Comparison of ENCODE assay signal across 14 cellular contexts in the genomic region with DNA sequence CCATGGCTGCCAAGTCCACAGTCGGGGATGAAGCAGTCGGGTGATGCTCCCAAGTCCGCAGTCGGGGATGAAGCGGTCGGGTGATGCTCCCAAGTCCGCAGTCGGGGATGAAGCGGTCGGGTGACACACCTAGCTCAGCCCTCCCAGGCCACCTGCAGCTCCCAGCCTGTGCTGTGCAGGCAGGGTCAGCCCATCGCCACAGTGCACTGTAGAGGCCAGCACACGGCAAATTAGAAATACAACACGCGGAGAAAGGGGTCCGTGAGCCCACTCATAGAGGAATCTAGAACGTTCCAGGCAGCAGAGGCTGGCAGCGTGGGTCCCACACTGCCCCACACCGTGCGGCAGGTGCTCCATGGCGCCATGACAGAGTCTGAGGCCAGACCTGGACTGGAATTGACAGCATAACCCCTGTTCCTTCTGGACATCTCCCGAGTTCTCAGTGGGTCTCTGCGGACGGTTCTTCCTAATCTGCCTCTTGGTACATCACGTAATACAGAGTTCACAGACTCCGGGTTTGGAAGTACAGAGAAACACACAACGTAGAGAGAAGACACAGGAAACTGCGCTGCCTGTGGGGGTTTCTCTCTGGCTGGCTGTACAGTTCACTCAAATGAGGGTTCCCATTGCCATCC.
"Had no signal": no experiment of that assay in that cellular context is flagged by ENCODE, and none has a peak within 500 bp of the region (broad histone marks: within the 10 kb centered on the region; RNA-seq: fewer than 3 reads in every experiment).

No MANE protein-coding gene starts in this region.

- H3K27ac ChIP-seq: adrenal gland, epithelial cell of prostate, gastroesophageal sphincter, lower lobe of right lung, suprapubic skin had no signal

- ATAC-seq: gastroesophageal sphincter, lower lobe of right lung had no signal

- H3K9me3 ChIP-seq: adrenal gland, gastroesophageal sphincter, lower lobe of right lung, suprapubic skin had no signal

- H3K9me3 Mint-ChIP-seq: activated CD4-positive, alpha-beta T cell treated with anti-CD3 and anti-CD28 coated beads, Interleukin-2, amount 10 ng/mL, durations not matched to agents 7 days and 5 days; activated naive CD4-positive, alpha-beta T cell treated with anti-CD3 and anti-CD28 coated beads for 36 hours had no signal

- H3K27ac Mint-ChIP-seq: activated CD4-positive, alpha-beta T cell treated with anti-CD3 and anti-CD28 coated beads, Interleukin-2, amount 10 ng/mL, durations not matched to agents 7 days and 5 days; activated naive CD4-positive, alpha-beta T cell treated with anti-CD3 and anti-CD28 coated beads for 36 hours had no signal

- DNase-seq: activated CD4-positive, alpha-beta T cell treated with anti-CD3 and anti-CD28 coated beads, Interleukin-2, amount 10 ng/mL, durations not matched to agents 7 days and 5 days; activated naive CD4-positive, alpha-beta T cell treated with anti-CD3 and anti-CD28 coated beads for 36 hours; central memory CD4-positive, alpha-beta T cell; cortex of kidney; effector memory CD4-positive, alpha-beta T cell; midbrain; stimulated activated CD4-positive, alpha-beta T cell treated with anti-CD3 and anti-CD28 coated beads, Interleukin-2, amount 100 ng/mL, for 48 hours; stimulated activated CD8-positive, alpha-beta memory T cell treated with anti-CD3 and anti-CD28 coated beads, Interleukin-4, amount 100 ng/mL, for 48 hours; T-helper 9 cell had no signal

- H3K4me3 Mint-ChIP-seq: activated CD4-positive, alpha-beta T cell treated with anti-CD3 and anti-CD28 coated beads, Interleukin-2, amount 10 ng/mL, durations not matched to agents 7 days and 5 days; activated naive CD4-positive, alpha-beta T cell treated with anti-CD3 and anti-CD28 coated beads for 36 hours had no signal

- H3K4me3 ChIP-seq: adrenal gland, gastroesophageal sphincter, lower lobe of right lung, suprapubic skin had no signal

- H3K27me3 Mint-ChIP-seq: activated CD4-positive, alpha-beta T cell treated with anti-CD3 and anti-CD28 coated beads, Interleukin-2, amount 10 ng/mL, durations not matched to agents 7 days and 5 days had no signal

- H3K4me1 ChIP-seq: gastroesophageal sphincter had no signal

- H3K36me3 ChIP-seq: adrenal gland, gastroesophageal sphincter, lower lobe of right lung, suprapubic skin had no signal

- H3K27me3 ChIP-seq: adrenal gland had no signal
